In genomic region chr22:23521442-23522113, GRCh38 we compare ENCODE assay signal across 7 cellular contexts. TPM values are rescaled to one million over a fixed set of nuclear protein-coding genes. Genes with fewer than 3 reads are reported as not detected.
DNase-seq lines count a peak whose midpoint lies in the region; ATAC-seq and TF ChIP-seq lines count a peak whose summit lies in the region.

No MANE protein-coding gene starts in this region.

- H3F3A ChIP-seq in PC-3 (ENCODE audit: low read length, unreplicated experiment) = no peaks in the 10 kb centered on the region

- TF ChIP-seq EP300 in esophagus muscularis mucosa (IDR thresholded peaks at IDR 0.05) = peak; percentile 60

- H3K27ac ChIP-seq in PC-3 (ENCODE audit: low read length) = 0 out of 2 replicates have a peak overlapping the region, but pooled peaks have one; percentile 26
- peak overlapping the region; percentile 87 to 98 (median 96) for H3K27ac ChIP-seq in esophagus muscularis mucosa (replicated peaks in 1 of 4)
- peak overlapping the region; percentile 100 for H3K27ac ChIP-seq in muscle layer of colon (ENCODE audit: low read depth, low read length)

- H3K9ac ChIP-seq in PC-3 (ENCODE audit: low read length) (peak overlapping the region; percentile 61), muscle layer of colon (ENCODE audit: low read length) (peak overlapping the region; percentile 84)

- under 1% methylated on average over 33 of the region's 65 CpGs for WGBS in esophagus muscularis mucosa

- peak overlapping the region; percentile 93 for H3K4me2 ChIP-seq in PC-3 (ENCODE audit: low read length)

- TSS peak; percentile 77 for BruUV-seq in PC-3 (replicated peaks; lab: Mats Ljungman, UMichigan)

- peak; percentile 80 for DNase-seq in Jurkat, Clone E6-1 (ENCODE audit: low read depth, low spot score)
- DNase-seq in PC-3 (peak; percentile 76), esophagus muscularis mucosa (ENCODE audit: extremely low spot score) (peak; percentile 95)
- DNase-seq in activated T-cell treated with anti-CD3 and anti-CD28 coated beads, Interleukin-2, amount 50 U/mL, for 48 hours = peak; percentile 77 to 83
- DNase-seq in stimulated activated CD8-positive, alpha-beta memory T cell treated with anti-CD3 and anti-CD28 coated beads, Interleukin-7, amount 100 ng/mL, for 1 hour (ENCODE audit: low read depth in 2 of 2) = peak; percentile 35 to 55

- H2AFZ ChIP-seq in PC-3 (ENCODE audit: low read length) = peak overlapping the region; percentile 87

- no peak for TF ChIP-seq POLR2A in esophagus muscularis mucosa (IDR thresholded peaks at IDR 0.05; ENCODE audit: low read depth)

- POLR2A ChIA-PET in PC-3 (lab: Charles Lee; ENCODE audit: unreplicated experiment) = interaction anchor here (0.6 kb wide), 1 partner anchor 377 kb away, joined by 5 read pairs; no protein-coding TSS in a partner anchor

- H3K4me3 ChIP-seq in Jurkat, Clone E6-1 (ENCODE audit: low read length) = peak overlapping the region; percentile 62
- H3K4me3 ChIP-seq in PC-3 (ENCODE audit: low read length) = peak overlapping the region; percentile 68
- H3K4me3 ChIP-seq in esophagus muscularis mucosa = peak overlapping the region; percentile 51 to 62 (median 54)
- H3K4me3 ChIP-seq in muscle layer of colon (ENCODE audit: low read depth in 1 of 2, low read length in 2 of 2) = peak overlapping the region; percentile 14 to 60

- H3K9me2 ChIP-seq in PC-3 (replicated peaks; ENCODE audit: low read length) = no peaks in the 10 kb centered on the region

- intact Hi-C loops in PC-3 (cut with micrococcal nuclease) = no loop called here
- intact Hi-C loops in esophagus muscularis mucosa (cut with DNase I) = loop anchor here (10.0 kb wide), 1 partner anchor 207 kb away; no protein-coding TSS in a partner anchor

- H3K79me2 ChIP-seq in PC-3 (ENCODE audit: low read length) = no peaks in the 10 kb centered on the region

- CTCF ChIA-PET in PC-3 (lab: Charles Lee) = interaction anchor here (0.6 kb wide), 1 partner anchor 751 kb away, joined by 4 read pairs; no protein-coding TSS in a partner anchor

- ATAC-seq in GM18909 (IDR thresholded peaks at IDR 0.05; ENCODE audit: poor library complexity, unreplicated experiment) (peak; percentile 77), PC-3 (peak; percentile 87)

- H4K20me1 ChIP-seq in PC-3 (ENCODE audit: low read length) = no peaks in the 10 kb centered on the region

- H3K4me1 ChIP-seq in PC-3 (ENCODE audit: insufficient read depth, low read length) (peaks cover 12% of the 10 kb centered on the region; the same call in 1 of the 2 replicates), esophagus muscularis mucosa (peaks cover 24 to 48% (median 43%) of the 10 kb centered on the region in 4 donors), muscle layer of colon (ENCODE audit: insufficient read depth, low read length) (peaks cover 18% of the 10 kb centered on the region)

- H3K27me3 ChIP-seq in PC-3 (ENCODE audit: low read length) = no peaks in the 10 kb centered on the region
- H3K27me3 ChIP-seq in esophagus muscularis mucosa = no peaks in the 10 kb centered on the region
- H3K27me3 ChIP-seq in muscle layer of colon (ENCODE audit: control insufficient read depth in 1 of 2, insufficient read depth in 2 of 2, low read length in 2 of 2) = no peaks in the 10 kb centered on the region

- H3K36me3 ChIP-seq in PC-3 (ENCODE audit: low read depth, low read length) (no peaks in the 10 kb centered on the region), esophagus muscularis mucosa (no peaks in the 10 kb centered on the region), muscle layer of colon (ENCODE audit: insufficient read depth, low read length) (no peaks in the 10 kb centered on the region)

- H3K9me3 ChIP-seq in PC-3 (ENCODE audit: low read length) (no peaks in the 10 kb centered on the region), esophagus muscularis mucosa (no peaks in the 10 kb centered on the region), muscle layer of colon (ENCODE audit: low read length) (no peaks in the 10 kb centered on the region)

- TF ChIP-seq CTCF in PC-3 (conservative IDR thresholded peaks at IDR 0.05; ENCODE audit: low read depth, low read length) (0 out of 2 replicates have a peak, but pooled peaks have one; percentile 10), esophagus muscularis mucosa (IDR thresholded peaks at IDR 0.05) (peak in 2 of 3 experiments; percentile 20 to 23)

RNA-seq across cellular contexts. Expression of gene IGLL1, which starts 58.5 kb away (rescaled TPM):
- 13.2 TPM for polyA plus RNA-seq in Jurkat, Clone E6-1 (2012; ENCODE audit: insufficient read depth, insufficient read length)
- total RNA-seq in PC-3 (2014; rRNA removed) (not detected in 2 replicates), esophagus muscularis mucosa (not detected)

Comparison
In these comparisons a context has a peak if more than half of its experiments do, and no peak if none do; other contexts are left out.
1. Peak in every context shown above with its lines: DNase-seq, ATAC-seq, H3K4me3 ChIP-seq and H3K27ac ChIP-seq.
2. DNase-seq: peak in every context shown above with its lines; median percentile 95 in esophagus muscularis mucosa; 80 in Jurkat, Clone E6-1; 80 in activated T-cell treated with anti-CD3 and anti-CD28 coated beads, Interleukin-2, amount 50 U/mL, for 48 hours; 76 in PC-3; 45 in stimulated activated CD8-positive, alpha-beta memory T cell treated with anti-CD3 and anti-CD28 coated beads, Interleukin-7, amount 100 ng/mL, for 1 hour.
3. H3K27ac ChIP-seq: peak in every context shown above with its lines; median percentile 100 in muscle layer of colon; 96 in esophagus muscularis mucosa; 26 in PC-3.